ENCODE assay signal across 31 cellular contexts in the genomic region with DNA sequence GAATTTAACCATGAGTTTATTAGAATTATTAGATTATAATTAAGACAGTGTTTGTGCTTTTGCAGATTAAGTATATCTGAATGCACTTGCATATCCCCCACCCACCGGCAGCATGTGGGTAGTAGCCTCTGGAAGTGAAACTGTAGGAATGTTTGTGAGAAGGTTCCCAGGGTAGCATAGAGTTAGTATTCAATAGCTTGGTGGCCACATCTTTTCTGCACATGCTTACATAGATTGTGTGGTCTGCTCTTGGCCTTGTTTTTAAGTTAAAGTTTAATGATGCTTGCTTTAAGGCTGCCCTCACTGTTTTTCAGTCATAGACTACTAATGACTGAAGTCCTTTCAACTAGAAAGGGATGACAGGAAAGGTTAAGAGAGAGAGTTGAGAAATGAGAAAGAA.
DNase-seq lines count a peak whose midpoint lies in the region; TF ChIP-seq lines count a peak whose summit lies in the region.
"Had no signal": no experiment of that assay in that cellular context is flagged by ENCODE, and none has a peak within 500 bp of the region (broad histone marks: within the 10 kb centered on the region; RNA-seq: fewer than 3 reads in every experiment).

No MANE protein-coding gene starts in this region.

- no peaks in the 10 kb centered on the region for H3K36me3 Mint-ChIP-seq in brain
- H3K36me3 Mint-ChIP-seq: naive thymus-derived CD4-positive, alpha-beta T cell had no signal

- H3K27me3 ChIP-seq in kidney epithelial cell (ENCODE audit: control insufficient read depth, insufficient read depth, low read length) = no peaks in the 10 kb centered on the region
- H3K27me3 ChIP-seq in suprapubic skin = no peaks in the 10 kb centered on the region
- H3K27me3 ChIP-seq in brain microvascular endothelial cell (replicated peaks) = no peaks in the 10 kb centered on the region
- H3K27me3 ChIP-seq: adrenal gland, breast epithelium, upper lobe of left lung had no signal

- in situ Hi-C loops in brain microvascular endothelial cell (cut with HindIII; ENCODE audit: low pct_ligation_motif_present, low sequenced_read_pairs) = no loop called here

- DNase-seq in DMS 273 (lab: John Stamatoyannopoulos, UW; ENCODE audit: unreplicated experiment) (peak; percentile 51), DMS 273 treated with DMSO at 0.1 percent for 48 hours (lab: John Stamatoyannopoulos, UW) (no peak), kidney epithelial cell (ENCODE audit: low read depth) (peak; percentile 70), suprapubic skin (ENCODE audit: low spot score in 2 of 2) (no peak), SIG-M5 (lab: John Stamatoyannopoulos, UW) (no peak), GM19238 (ENCODE audit: insufficient read length, low spot score) (no peak), brain microvascular endothelial cell (no peak)
- DNase-seq: activated CD8-positive, alpha-beta memory T cell treated with anti-CD3 and anti-CD28 coated beads, Interleukin-2, amount 50 U/mL, for 48 hours; activated CD8-positive, alpha-beta T cell treated with anti-CD3 and anti-CD28 coated beads for 36 hours; activated naive CD4-positive, alpha-beta T cell treated with anti-CD3 and anti-CD28 coated beads for 36 hours; adrenal gland; Caco-2; DMS79; GDM1; GOT3; hypothalamus; naive thymus-derived CD4-positive, alpha-beta T cell; NCI-H1417; NCI-H2029 treated with DMSO at 0.1 percent for 48 hours; NCI-H2227 treated with DMSO at 0.1 percent for 48 hours; NCI-H526; PC-9; SHP77; stimulated activated CD4-positive, alpha-beta T cell treated with anti-CD3 and anti-CD28 coated beads, Interleukin-15, amount 100 ng/mL, for 24 hours; stimulated activated CD4-positive, alpha-beta T cell treated with anti-CD3 and anti-CD28 coated beads, Interleukin-4, amount 100 ng/mL, for 4 hours; upper lobe of left lung had no signal

- H3K4me1 Mint-ChIP-seq in brain = peaks cover 73% of the 10 kb centered on the region

- WGBS in suprapubic skin = 55% methylated on average over 1 of the region's 1 CpG

- peak overlapping the region in 3 of 5 experiments; percentile 29 to 79 (median 46) for H3K27ac Mint-ChIP-seq in brain
- H3K27ac Mint-ChIP-seq: activated CD8-positive, alpha-beta T cell treated with anti-CD3 and anti-CD28 coated beads for 36 hours; activated naive CD4-positive, alpha-beta T cell treated with anti-CD3 and anti-CD28 coated beads for 36 hours; activated T-helper 1 cell treated with anti-CD3 and anti-CD28 coated beads, Interleukin-12 subunit alpha, Interleukin-12 subunit beta, Interleukin-2, Interleukin-4 antibody, amounts not matched to agents 30 ng/mL and 10 ng/mL and 1 ng/mL, durations not matched to agents 14 hours and 24 hours and 36 hours; naive thymus-derived CD4-positive, alpha-beta T cell had no signal

- TF ChIP-seq CTCF in brain (conservative IDR thresholded peaks at IDR 0.05) (no peak), kidney epithelial cell (IDR thresholded peaks at IDR 0.05; ENCODE audit: insufficient read depth, low read length, poor library complexity, severe bottlenecking) (no peak), suprapubic skin (IDR thresholded peaks at IDR 0.05) (no peak), brain microvascular endothelial cell (IDR thresholded peaks at IDR 0.05; ENCODE audit: low read depth, low read length, missing control alignments) (no peak)

- H3K4me3 ChIP-seq in kidney epithelial cell (ENCODE audit: low read depth, low read length) (no peak overlapping the region), suprapubic skin (no peak overlapping the region), brain microvascular endothelial cell (ENCODE audit: low read depth, low read length) (no peak overlapping the region)
- H3K4me3 ChIP-seq: adrenal gland, breast epithelium, PC-9, upper lobe of left lung had no signal

- peak overlapping the region in 1 of 5 experiments; percentile 20 for H3K4me3 Mint-ChIP-seq in brain
- H3K4me3 Mint-ChIP-seq: activated CD8-positive, alpha-beta T cell treated with anti-CD3 and anti-CD28 coated beads for 36 hours; activated naive CD4-positive, alpha-beta T cell treated with anti-CD3 and anti-CD28 coated beads for 36 hours; activated T-helper 1 cell treated with anti-CD3 and anti-CD28 coated beads, Interleukin-12 subunit alpha, Interleukin-12 subunit beta, Interleukin-2, Interleukin-4 antibody, amounts not matched to agents 30 ng/mL and 10 ng/mL and 1 ng/mL, durations not matched to agents 14 hours and 24 hours and 36 hours; naive thymus-derived CD4-positive, alpha-beta T cell had no signal

- H3K9me3 ChIP-seq in suprapubic skin = no peaks in the 10 kb centered on the region
- H3K9me3 ChIP-seq: adrenal gland, breast epithelium, Caco-2, upper lobe of left lung had no signal

- peaks cover 32% of the 10 kb centered on the region for H3K4me1 ChIP-seq in suprapubic skin
- H3K4me1 ChIP-seq: adrenal gland, breast epithelium, upper lobe of left lung had no signal

- TF ChIP-seq EP300 in suprapubic skin (IDR thresholded peaks at IDR 0.05) = no peak

- H3K36me3 ChIP-seq in kidney epithelial cell (ENCODE audit: control insufficient read depth, insufficient read depth, low read length) (no peaks in the 10 kb centered on the region), suprapubic skin (no peaks in the 10 kb centered on the region), brain microvascular endothelial cell (replicated peaks) (no peaks in the 10 kb centered on the region)
- H3K36me3 ChIP-seq: adrenal gland, breast epithelium, upper lobe of left lung had no signal

- H3K27ac ChIP-seq in suprapubic skin (peak overlapping the region; percentile 11), brain microvascular endothelial cell (no peak overlapping the region)
- H3K27ac ChIP-seq: 22Rv1, adrenal gland, C4-2B, PC-9, upper lobe of left lung had no signal

- H3K27me3 Mint-ChIP-seq in brain = peaks cover 2% of the 10 kb centered on the region
- H3K27me3 Mint-ChIP-seq: activated CD8-positive, alpha-beta T cell treated with anti-CD3 and anti-CD28 coated beads for 36 hours; naive thymus-derived CD4-positive, alpha-beta T cell had no signal

- no peaks in the 10 kb centered on the region for H3K9me3 Mint-ChIP-seq in brain
- H3K9me3 Mint-ChIP-seq: activated CD8-positive, alpha-beta T cell treated with anti-CD3 and anti-CD28 coated beads for 36 hours; activated T-helper 1 cell treated with anti-CD3 and anti-CD28 coated beads, Interleukin-12 subunit alpha, Interleukin-12 subunit beta, Interleukin-2, Interleukin-4 antibody, amounts not matched to agents 30 ng/mL and 10 ng/mL and 1 ng/mL, durations not matched to agents 14 hours and 24 hours and 36 hours had no signal

- TF ChIP-seq POLR2A in suprapubic skin (IDR thresholded peaks at IDR 0.05) = no peak

Comparison
In these comparisons a context has a peak if more than half of its experiments do, and no peak if none do; other contexts are left out.
1. DNase-seq: peak in DMS 273 (single experiment) and kidney epithelial cell (single experiment); none in DMS 273 treated with DMSO at 0.1 percent for 48 hours (single experiment), suprapubic skin (0 of 2), SIG-M5 (single experiment), GM19238 (single experiment) and brain microvascular endothelial cell (single experiment).